In the genomic region with DNA sequence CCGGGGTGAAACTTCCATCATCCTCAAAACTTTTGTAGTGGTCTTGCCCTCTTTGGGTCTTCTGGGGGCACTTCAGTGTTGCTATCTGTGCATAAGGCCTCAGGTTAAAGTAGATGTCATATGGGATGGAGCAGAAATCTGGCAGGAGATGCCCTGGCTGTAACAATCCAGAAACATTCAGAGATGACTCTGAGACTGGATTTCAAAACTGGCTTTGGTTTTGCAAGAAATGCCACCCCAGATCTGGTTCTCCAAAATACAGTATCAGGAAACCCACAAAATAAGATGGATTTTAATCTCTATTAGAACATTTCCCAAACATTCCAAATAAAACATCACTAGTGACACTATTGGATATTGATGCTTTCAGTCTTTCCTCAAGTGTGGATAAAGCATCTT, we compare ENCODE assay signal across 8 cellular contexts.
DNase-seq lines count a peak whose midpoint lies in the region; ATAC-seq, FAIRE-seq and TF ChIP-seq lines count a peak whose summit lies in the region.

No MANE protein-coding gene starts in this region.

- H3K9me3 ChIP-seq in endothelial cell of umbilical vein (replicated peaks; ENCODE audit: control insufficient read depth, insufficient read depth, low read length) (no peaks in the 10 kb centered on the region), muscle layer of colon (ENCODE audit: low read length) (no peaks in the 10 kb centered on the region), upper lobe of left lung (no peaks in the 10 kb centered on the region)

- POLR2A ChIA-PET in endothelial cell of umbilical vein (lab: Charles Lee): interaction anchor here (0.8 to 3.3 kb wide), 5 partner anchors 41 to 546 kb away, joined by 3 to 14 read pairs (median 5); no protein-coding TSS in a partner anchor

- whole genome bisulfite sequencing in upper lobe of left lung, 2 donors: 40 to 43% methylated on average over 1 of the region's 1 CpG

- H3K9ac ChIP-seq in endothelial cell of umbilical vein (replicated peaks; ENCODE audit: extremely low read depth, insufficient read depth, low read length): peak overlapping the region; percentile 66
- H3K9ac ChIP-seq in muscle layer of colon (ENCODE audit: low read length): peak overlapping the region; percentile 4

- TF ChIP-seq CTCF in endothelial cell of umbilical vein (IDR thresholded peaks at IDR 0.05; ENCODE audit: extremely low read depth in 1 of 2, insufficient read depth in 1 of 2, low read depth in 1 of 2, low read length in 2 of 2) (no peak), upper lobe of left lung (IDR thresholded peaks at IDR 0.05) (no peak)

- no peaks in the 10 kb centered on the region for H3K27me3 Mint-ChIP-seq in activated naive CD8-positive, alpha-beta T cell
- no peaks in the 10 kb centered on the region for H3K27me3 Mint-ChIP-seq in activated naive CD8-positive, alpha-beta T cell treated with anti-CD3 and anti-CD28 coated beads, Interleukin-2, amount 50 U/mL, for 24 hours

- peak overlapping the region; percentile 71 for H3K4me2 ChIP-seq in endothelial cell of umbilical vein (ENCODE audit: insufficient read depth, low read length)

- TF ChIP-seq EP300 in upper lobe of left lung (IDR thresholded peaks at IDR 0.05): no peak

- no peaks in the 10 kb centered on the region for H3K36me3 Mint-ChIP-seq in activated naive CD8-positive, alpha-beta T cell
- no peaks in the 10 kb centered on the region for H3K36me3 Mint-ChIP-seq in activated naive CD8-positive, alpha-beta T cell treated with anti-CD3 and anti-CD28 coated beads, Interleukin-2, amount 50 U/mL, for 24 hours (ENCODE audit: low read depth)

- TSS peak; percentile 38 for BruUV-seq in endothelial cell of umbilical vein (replicated peaks; lab: Mats Ljungman, UMichigan)

- H3K27ac Mint-ChIP-seq in activated naive CD8-positive, alpha-beta T cell: peak overlapping the region; percentile 17
- H3K27ac Mint-ChIP-seq in activated naive CD8-positive, alpha-beta T cell treated with anti-CD3 and anti-CD28 coated beads, Interleukin-2, amount 50 U/mL, for 24 hours: no peak overlapping the region

- dilution Hi-C loops in endothelial cell of umbilical vein (cut with MboI; ENCODE audit: extremely low pct_ligation_motif_present, low sequenced_read_pairs): loop anchor here (5.0 to 25.0 kb wide), 2 partner anchors 80 to 500 kb away; no protein-coding TSS in a partner anchor

- intact Hi-C loops in endothelial cell of umbilical vein (cut with micrococcal nuclease): loop anchor here (1.0 to 2.0 kb wide), 10 partner anchors 42 to 546 kb away; partner anchors contain the start of gene JMJD1C

- H2AFZ ChIP-seq in endothelial cell of umbilical vein (ENCODE audit: low read depth, low read length): no peak overlapping the region

- H3K4me3 Mint-ChIP-seq in activated naive CD8-positive, alpha-beta T cell: no peak overlapping the region
- no peak overlapping the region for H3K4me3 Mint-ChIP-seq in activated naive CD8-positive, alpha-beta T cell treated with anti-CD3 and anti-CD28 coated beads, Interleukin-2, amount 50 U/mL, for 24 hours

- no peaks in the 10 kb centered on the region for H3K9me3 Mint-ChIP-seq in activated naive CD8-positive, alpha-beta T cell (ENCODE audit: low read depth)
- no peaks in the 10 kb centered on the region for H3K9me3 Mint-ChIP-seq in activated naive CD8-positive, alpha-beta T cell treated with anti-CD3 and anti-CD28 coated beads, Interleukin-2, amount 50 U/mL, for 24 hours

- no peaks in the 10 kb centered on the region for H3K9me1 ChIP-seq in endothelial cell of umbilical vein (replicated peaks; ENCODE audit: control insufficient read depth, extremely low read depth, insufficient read depth, low read length)

- no peaks in the 10 kb centered on the region for H4K20me1 ChIP-seq in endothelial cell of umbilical vein (replicated peaks; ENCODE audit: control insufficient read depth, extremely low read depth, insufficient read depth, low read length)

- H3K27ac ChIP-seq in endothelial cell of umbilical vein (ENCODE audit: insufficient read depth, low read depth, low read length) (peak overlapping the region; percentile 98), muscle layer of colon (ENCODE audit: low read depth, low read length) (peak overlapping the region; percentile 80), upper lobe of left lung (peak overlapping the region; percentile 73 to 87 (median 80))

- H3K4me1 Mint-ChIP-seq in activated naive CD8-positive, alpha-beta T cell (ENCODE audit: low read depth): peaks cover 7% of the 10 kb centered on the region
- peaks cover 34% of the 10 kb centered on the region for H3K4me1 Mint-ChIP-seq in activated naive CD8-positive, alpha-beta T cell treated with anti-CD3 and anti-CD28 coated beads, Interleukin-2, amount 50 U/mL, for 24 hours

- TF ChIP-seq POLR2A in endothelial cell of umbilical vein (IDR thresholded peaks at IDR 0.05; ENCODE audit: low read depth, low read length): no peak
- no peak for TF ChIP-seq POLR2A in upper lobe of left lung (IDR thresholded peaks at IDR 0.05)

- DNase-seq in activated naive CD8-positive, alpha-beta T cell treated with anti-CD3 and anti-CD28 coated beads, Interleukin-2, amount 50 U/mL, for 24 hours: no peak
- DNase-seq in endothelial cell of umbilical vein (ENCODE audit: low read depth, low spot score): no peak
- DNase-seq in upper lobe of left lung: no peak
- no peak for DNase-seq in H4 (ENCODE audit: low spot score)
- no peak for DNase-seq in globus pallidus (ENCODE audit: low spot score)

- H3K4me1 ChIP-seq in endothelial cell of umbilical vein (ENCODE audit: control insufficient read depth, extremely low read depth, insufficient read depth, low read length) (peaks cover 46% of the 10 kb centered on the region), muscle layer of colon (ENCODE audit: insufficient read depth, low read length) (peaks cover 34% of the 10 kb centered on the region), upper lobe of left lung (peaks cover 30 to 40% (median 35%) of the 10 kb centered on the region in 4 donors)

- no peak for FAIRE-seq in endothelial cell of umbilical vein (lab: Jason Lieb, UNC)

- H3K4me3 ChIP-seq in endothelial cell of umbilical vein (replicated peaks in 1 of 3; ENCODE audit: insufficient read depth in 1 of 3, low read depth in 1 of 3, low read length in 3 of 3) (no peak overlapping the region), muscle layer of colon (ENCODE audit: low read depth in 1 of 2, low read length in 2 of 2) (peak overlapping the region in 1 of 2 donors; percentile 1), upper lobe of left lung (no peak overlapping the region)

- no peaks in the 10 kb centered on the region for H3K79me2 ChIP-seq in endothelial cell of umbilical vein (ENCODE audit: control insufficient read depth, insufficient read depth, low read length)

- H3K27me3 ChIP-seq in endothelial cell of umbilical vein (ENCODE audit: control insufficient read depth in 2 of 2, insufficient read depth in 2 of 2, low read length in 2 of 2): no peaks in the 10 kb centered on the region
- no peaks in the 10 kb centered on the region for H3K27me3 ChIP-seq in muscle layer of colon (ENCODE audit: control insufficient read depth in 1 of 2, insufficient read depth in 2 of 2, low read length in 2 of 2)
- no peaks in the 10 kb centered on the region for H3K27me3 ChIP-seq in upper lobe of left lung

- ATAC-seq in activated naive CD8-positive, alpha-beta T cell treated with anti-CD3 and anti-CD28 coated beads, Interleukin-2, amount 50 U/mL, for 24 hours: no peak
- peak in 1 of 2 donors; percentile 3 for ATAC-seq in upper lobe of left lung (ENCODE audit: low FRiP score in 2 of 2)
- no peak for ATAC-seq in HG03354 (IDR thresholded peaks at IDR 0.05; ENCODE audit: poor library complexity, severe bottlenecking, unreplicated experiment)

- no peaks in the 10 kb centered on the region for H3K36me3 ChIP-seq in endothelial cell of umbilical vein (ENCODE audit: control insufficient read depth in 2 of 2, extremely low read depth in 1 of 2, insufficient read depth in 2 of 2, low read length in 2 of 2)
- no peaks in the 10 kb centered on the region for H3K36me3 ChIP-seq in muscle layer of colon (ENCODE audit: insufficient read depth, low read length)
- no peaks in the 10 kb centered on the region for H3K36me3 ChIP-seq in upper lobe of left lung

- CTCF ChIA-PET in endothelial cell of umbilical vein (lab: Charles Lee): interaction anchor here (1.0 to 4.6 kb wide), 9 partner anchors 13 to 548 kb away, joined by 3 to 39 read pairs (median 8); no protein-coding TSS in a partner anchor

TF ChIP-seq in endothelial cell of umbilical vein, 7 proteins besides CTCF, POLR2A, EP300 and RAD21:
- TF ChIP-seq FOS (IDR thresholded peaks at IDR 0.05; ENCODE audit: borderline replicate concordance, insufficient read depth, low read length) (no peak), POLR2AphosphoS5 (IDR thresholded peaks at IDR 0.05; ENCODE audit: insufficient read depth, low read depth, low read length) (no peak), JUN (IDR thresholded peaks at IDR 0.05; ENCODE audit: borderline replicate concordance, insufficient read depth, insufficient read length, low read depth) (no peak), GATA2 (IDR thresholded peaks at IDR 0.05; ENCODE audit: insufficient read depth, insufficient read length, low read depth, low read length) (no peak), MYC (IDR thresholded peaks at IDR 0.05; ENCODE audit: low read depth, low read length) (no peak), EZH2 (IDR thresholded peaks at IDR 0.05; ENCODE audit: borderline replicate concordance, low read depth, low read length, severe bottlenecking) (no peak)
- TF ChIP-seq, protein P1, sequence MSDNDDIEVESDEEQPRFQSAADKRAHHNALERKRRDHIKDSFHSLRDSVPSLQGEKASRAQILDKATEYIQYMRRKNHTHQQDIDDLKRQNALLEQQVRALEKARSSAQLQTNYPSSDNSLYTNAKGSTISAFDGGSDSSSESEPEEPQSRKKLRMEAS (IDR thresholded peaks at IDR 0.05; ENCODE audit: insufficient read depth, insufficient read length): no peak
